Comparison of ENCODE assay signal across 19 cellular contexts in the genomic region with DNA sequence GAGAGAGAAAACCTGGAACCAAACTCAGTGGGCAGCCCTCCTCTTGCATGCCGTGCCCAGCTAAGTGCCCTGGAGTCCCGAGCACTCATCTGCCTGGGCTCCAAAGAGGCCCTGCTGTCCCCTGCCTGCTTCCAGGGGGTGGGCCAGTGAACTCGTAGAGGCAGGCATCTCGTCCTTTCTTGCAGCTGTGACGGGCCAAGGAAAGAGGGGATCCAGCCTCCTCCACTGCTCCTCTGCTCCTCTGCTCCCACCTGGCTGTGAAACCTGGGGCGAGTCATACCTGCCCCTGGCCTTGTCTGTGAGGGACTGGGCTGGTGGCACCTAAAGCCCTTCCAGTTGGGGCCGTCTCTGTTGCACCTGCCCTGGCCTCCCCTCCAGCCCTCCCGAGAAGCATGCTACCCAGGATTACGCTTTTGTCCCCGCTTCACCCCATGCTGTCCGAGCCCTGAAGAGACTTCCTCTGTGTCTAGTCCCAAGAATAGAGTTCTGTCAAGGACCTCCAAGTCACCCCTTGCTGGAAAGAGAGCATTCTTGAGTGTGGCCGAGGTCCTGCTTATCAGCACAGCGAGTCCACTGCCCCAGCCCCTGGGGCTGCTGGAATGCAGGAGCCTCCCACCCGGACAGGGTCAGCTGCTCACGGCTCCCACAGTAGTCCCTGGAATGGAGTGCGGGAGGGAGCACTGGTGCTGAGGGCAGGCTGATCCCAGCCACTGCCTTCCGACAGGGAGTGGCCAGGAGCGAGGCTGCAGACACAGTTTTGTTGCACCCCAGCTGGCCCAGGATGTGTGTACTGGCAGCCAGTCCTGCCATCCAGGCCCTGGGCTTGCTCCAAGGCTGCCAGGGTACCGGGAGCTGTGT. TPM values are rescaled to one million over a fixed set of nuclear protein-coding genes. Genes with fewer than 3 reads are reported as not detected.
DNase-seq lines count a peak whose midpoint lies in the region; ATAC-seq and TF ChIP-seq lines count a peak whose summit lies in the region.
"Had no signal": no experiment of that assay in that cellular context is flagged by ENCODE, and none has a peak within 500 bp of the region (broad histone marks: within the 10 kb centered on the region; RNA-seq: fewer than 3 reads in every experiment).

No MANE protein-coding gene starts in this region.

- no peaks in the 10 kb centered on the region for H3K79me2 ChIP-seq in mesendoderm (ENCODE audit: control insufficient read depth, insufficient read depth, low read length)

- no peak overlapping the region for H3K23ac ChIP-seq in mesendoderm (ENCODE audit: low read length)

- H3K18ac ChIP-seq in mesendoderm (ENCODE audit: low read length) = no peak overlapping the region

- no peak overlapping the region for H3K4ac ChIP-seq in mesendoderm (ENCODE audit: low read depth, low read length)

- no peak overlapping the region for H4K5ac ChIP-seq in mesendoderm (ENCODE audit: low read length)

- peak in 1 of 2 donors; percentile 76 for TF ChIP-seq POLR2A in adrenal gland (IDR thresholded peaks at IDR 0.05)
- TF ChIP-seq POLR2A in testis (IDR thresholded peaks at IDR 0.05) = no peak

- no peak overlapping the region for H2BK120ac ChIP-seq in mesendoderm (ENCODE audit: low read depth, low read length)

- H2AK5ac ChIP-seq in mesendoderm (ENCODE audit: low read length) = no peak overlapping the region

- no peak overlapping the region for H3K56ac ChIP-seq in mesendoderm (ENCODE audit: low read length)

- H2BK5ac ChIP-seq in mesendoderm (ENCODE audit: low read length) = no peak overlapping the region

- H3K9ac ChIP-seq in mesendoderm (ENCODE audit: low read length) = no peak overlapping the region

- peak overlapping the region; percentile 48 to 98 (median 81) for H3K27ac ChIP-seq in adrenal gland
- no peak overlapping the region for H3K27ac ChIP-seq in mesendoderm (ENCODE audit: low read depth, low read length)
- no peak overlapping the region for H3K27ac ChIP-seq in testis
- H3K27ac ChIP-seq: VCaP had no signal

- H3K27me3 ChIP-seq in adrenal gland = no peaks in the 10 kb centered on the region
- no peaks in the 10 kb centered on the region for H3K27me3 ChIP-seq in mesendoderm (ENCODE audit: insufficient read depth, low read length, poor library complexity)
- no peaks in the 10 kb centered on the region for H3K27me3 ChIP-seq in testis
- H3K27me3 ChIP-seq: dorsolateral prefrontal cortex had no signal

- TF ChIP-seq CTCF in adrenal gland (IDR thresholded peaks at IDR 0.05) (no peak), testis (IDR thresholded peaks at IDR 0.05) (no peak)

- DNase-seq in adrenal gland (peak; percentile 61 to 90 (median 83)), left cardiac atrium (no peak), mesendoderm (peak; percentile 36), testis (peak; percentile 76)
- no peak for DNase-seq in activated effector memory CD4-positive, alpha-beta T cell treated with Interleukin-2 at 50 U/mL for 16 hours
- DNase-seq in NK-92 treated with Interleukin-12 subunit alpha and Interleukin-12 subunit beta, amount 100 ng/mL, for 24 hours (lab: John Stamatoyannopoulos, UW) = no peak
- DNase-seq: activated gamma-delta T cell treated with Interleukin-2 at 50 U/mL for 16 hours; Calu3; NCI-H2171; RPMI8226; small intestine; stimulated activated naive B cell treated with anti-CD40 and anti-IgM and Interleukin-4, amounts not matched to agents 10 μg/mL and 1 μg/mL and 100 μg/mL, for 72 hours had no signal

- no peak overlapping the region for H4K8ac ChIP-seq in mesendoderm (ENCODE audit: low read depth, low read length)

- H3K4me3 ChIP-seq in adrenal gland = no peak overlapping the region
- H3K4me3 ChIP-seq in mesendoderm (ENCODE audit: low read length) = no peak overlapping the region
- H3K4me3 ChIP-seq in testis = no peak overlapping the region
- H3K4me3 ChIP-seq: dorsolateral prefrontal cortex, K562 had no signal

- H3K79me1 ChIP-seq in mesendoderm (ENCODE audit: low read length) = no peaks in the 10 kb centered on the region

- H3K9me3 ChIP-seq in adrenal gland (replicated peaks in 1 of 3) = no peaks in the 10 kb centered on the region
- no peaks in the 10 kb centered on the region for H3K9me3 ChIP-seq in testis

- peaks cover 0 to 5% of the 10 kb centered on the region in 2 donors for H3K36me3 ChIP-seq in adrenal gland (replicated peaks in 1 of 2)
- H3K36me3 ChIP-seq in mesendoderm (ENCODE audit: control insufficient read depth, insufficient read depth, low read length) = no peaks in the 10 kb centered on the region
- H3K36me3 ChIP-seq in testis (ENCODE audit: low read depth, missing control alignments) = no peaks in the 10 kb centered on the region

- intact Hi-C loops in adrenal gland (cut with DNase I) = no loop called here
- intact Hi-C loops in left cardiac atrium (cut with DNase I) = no loop called here
- intact Hi-C loops in testis (cut with DNase I; ENCODE audit: low total_unique reads) = no loop called here

- no peak overlapping the region for H2BK15ac ChIP-seq in mesendoderm (replicated peaks; ENCODE audit: low read depth)

- 16 to 37% (median 28%) methylated on average over 6 to 19 of the region's 19 CpGs for WGBS in adrenal gland, 4 donors
- WGBS in mesendoderm (ENCODE audit: extremely low coverage, insufficient coverage, low lambda C conversion rate) = no CpG with 5 or more reads among the region's 19 CpGs
- 32 to 57% methylated on average over 9 to 19 of the region's 19 CpGs for WGBS in testis, 2 donors

- H3K4me1 ChIP-seq in adrenal gland (replicated peaks in 1 of 2) (peaks cover 72 to 100% of the 10 kb centered on the region in 2 donors), mesendoderm (ENCODE audit: control insufficient read depth, low read depth, low read length) (no peaks in the 10 kb centered on the region), testis (peaks cover 42% of the 10 kb centered on the region)

- ATAC-seq in left cardiac atrium (peak; percentile 50 to 65), HG03521 (IDR thresholded peaks at IDR 0.05; ENCODE audit: unreplicated experiment) (no peak), GM18861 (IDR thresholded peaks at IDR 0.05; ENCODE audit: unreplicated experiment) (no peak)
- ATAC-seq: K562; stimulated activated naive B cell treated with anti-CD40 and anti-IgM and Interleukin-4, amounts not matched to agents 10 μg/mL and 1 μg/mL and 100 μg/mL, for 72 hours had no signal

- no peak overlapping the region for H3K4me2 ChIP-seq in mesendoderm (ENCODE audit: low read length)

RNA-seq across cellular contexts. Expression of gene KCNK3, which starts 14.3 kb away (rescaled TPM):
- total RNA-seq in adrenal gland (100 to 1,000 TPM; 366 to 595 (median 455) TPM), left cardiac atrium (10 to 100 TPM; 30.9 to 35.4 TPM), testis (1 to 10 TPM; 1.0 to 2.5 TPM)
- polyA plus RNA-seq in adrenal gland (100 to 1,000 TPM; 133 to 325 (median 160) TPM), testis (ENCODE audit: insufficient read depth, low read depth, low replicate concordance) (1.5 TPM)
- 0.51 TPM for polyA plus RNA-seq in mesendoderm (2013, experiment 1 of 2)
- 0.38 TPM for polyA plus RNA-seq in mesendoderm (2013, experiment 2 of 2)
- total RNA-seq: activated CD8-positive, alpha-beta memory T cell treated with anti-CD3 and anti-CD28 coated beads for 36 hours; Calu3; lung microvascular endothelial cell had no signal

RNA-seq across cellular contexts. Expression of gene SLC35F6, which starts 57.2 kb away (rescaled TPM):
- total RNA-seq in adrenal gland (10 to 100 TPM; 51.0 to 92.4 (median 68.3) TPM), left cardiac atrium (10 to 100 TPM; 26.4 to 35.5 TPM), testis (10 to 100 TPM; 40.4 to 42.5 TPM)
- polyA plus RNA-seq in adrenal gland (10 to 100 TPM; 20.0 to 49.8 (median 23.7) TPM), testis (ENCODE audit: insufficient read depth, low read depth, low replicate concordance) (15.5 TPM)
- polyA plus RNA-seq in mesendoderm (2013, experiment 1 of 2) = 11.1 TPM
- polyA plus RNA-seq in mesendoderm (2013, experiment 2 of 2) = 10.8 TPM

Comparison
In these comparisons a context has a peak if more than half of its experiments do, and no peak if none do; other contexts are left out.
1. DNase-seq: peak in adrenal gland (7 of 7), mesendoderm (single experiment) and testis (single experiment); none in left cardiac atrium (single experiment), activated effector memory CD4-positive, alpha-beta T cell treated with Interleukin-2 at 50 U/mL for 16 hours (single experiment) and NK-92 treated with Interleukin-12 subunit alpha and Interleukin-12 subunit beta, amount 100 ng/mL, for 24 hours (single experiment).
2. H3K27ac ChIP-seq: peak in adrenal gland (5 of 5); none in mesendoderm (single experiment) and testis (0 of 2).
3. ATAC-seq: peak in left cardiac atrium (2 of 2); none in HG03521 (single experiment) and GM18861 (single experiment).
4. RNA of gene KCNK3, which starts 14.3 kb away (total RNA-seq): 366 to 595 TPM in adrenal gland; 30.9 to 35.4 TPM in left cardiac atrium and 1.0 to 2.5 TPM in testis; every median in the first group is over 10 times any median in the second.